21 cellular contexts compared by ENCODE assay signal in genomic region chr13:52096748-52097147, GRCh38. TPM values are rescaled to one million over a fixed set of nuclear protein-coding genes. Genes with fewer than 3 reads are reported as not detected.
DNase-seq lines count a peak whose midpoint lies in the region; ATAC-seq, FAIRE-seq and TF ChIP-seq lines count a peak whose summit lies in the region.
"Had no signal": no experiment of that assay in that cellular context is flagged by ENCODE, and none has a peak within 500 bp of the region (broad histone marks: within the 10 kb centered on the region; RNA-seq: fewer than 3 reads in every experiment).

No MANE protein-coding gene starts in this region.

- H3K23ac ChIP-seq in H1 (ENCODE audit: insufficient read length) = no peak overlapping the region

- H3K56ac ChIP-seq in H1 (replicated peaks; ENCODE audit: insufficient read length, low read depth, low read length) = no peak overlapping the region

- no peak overlapping the region for H2BK15ac ChIP-seq in H1 (ENCODE audit: low read length)

- TF ChIP-seq EP300 in HepG2 (IDR thresholded peaks at IDR 0.05; ENCODE audit: low read depth in 2 of 2, low read length in 2 of 2) (no peak), HepG2 (CRISPR knock-in tag; IDR thresholded peaks at IDR 0.05; ENCODE audit: borderline replicate concordance) (no peak), H1 (IDR thresholded peaks at IDR 0.05; ENCODE audit: borderline replicate concordance in 1 of 2, low read depth in 2 of 2, low read length in 2 of 2) (no peak)

- no peak overlapping the region for H2BK5ac ChIP-seq in H1 (ENCODE audit: low read depth, low read length)

- FAIRE-seq in HepG2 (lab: Jason Lieb, UNC) = no peak
- no peak for FAIRE-seq in H1 (lab: Jason Lieb, UNC)
- FAIRE-seq: A204.1, G401.6, GM12891 had no signal

- no peak for DNase-seq in HepG2 (ENCODE audit: low spot score)
- no peak for DNase-seq in right lobe of liver
- DNase-seq in H1 (ENCODE audit: low read depth in 1 of 2, low spot score in 2 of 2) = no peak
- no peak for DNase-seq in GM19238 (ENCODE audit: insufficient read length, low spot score)
- no peak for DNase-seq in DMS153 (lab: John Stamatoyannopoulos, UW)
- DNase-seq: 8988T; ACHN; BE2C; C1 segment of cervical spinal cord; CD4-positive, alpha-beta memory T cell; CD4-positive, CD25-positive, alpha-beta regulatory T cell; CD8-positive, alpha-beta memory T cell; COR-L47; DMS 273 treated with DMSO at 0.1 percent for 48 hours; DMS79 treated with DMSO at 0.1 percent for 48 hours; GF-D8 had no signal

- H3K4me3 ChIP-seq in HepG2 (replicated peaks in 1 of 3; ENCODE audit: insufficient read depth in 1 of 3, low read depth in 2 of 3, low read length in 3 of 3) = no peak overlapping the region
- H3K4me3 ChIP-seq in right lobe of liver = no peak overlapping the region
- H3K4me3 ChIP-seq in H1 (ENCODE audit: extremely low read depth in 1 of 4, insufficient read depth in 2 of 4, low read depth in 3 of 4, low read length in 4 of 4) = no peak overlapping the region
- H3K4me3 ChIP-seq: BLaER1 had no signal

- H3K9me3 ChIP-seq in HepG2 (ENCODE audit: low read length) (no peaks in the 10 kb centered on the region), right lobe of liver (no peaks in the 10 kb centered on the region), H1 (ENCODE audit: insufficient read depth in 2 of 2, low read depth in 1 of 2, low read length in 1 of 2) (0 out of 4 replicates have a peak, but pooled peaks cover 0 to 2% of the 10 kb centered on the region in 2 experiments)
- H3K9me3 ChIP-seq: BE2C, BLaER1 had no signal

- peak overlapping the region; percentile 9; the same call in 1 of the 2 replicates for H3K4me2 ChIP-seq in HepG2 (ENCODE audit: low read depth, low read length)
- H3K4me2 ChIP-seq in H1 (ENCODE audit: insufficient read depth in 1 of 2, low read depth in 2 of 2, low read length in 2 of 2) = no peak overlapping the region
- H3K4me2 ChIP-seq: BLaER1 had no signal

- H3K27me3 ChIP-seq in HepG2 (ENCODE audit: control insufficient read depth in 1 of 2, insufficient read depth in 2 of 2, low read length in 2 of 2) (no peaks in the 10 kb centered on the region), right lobe of liver (no peaks in the 10 kb centered on the region), H1 (replicated peaks in 1 of 4; ENCODE audit: control insufficient read depth in 3 of 4, extremely low read depth in 1 of 4, insufficient read depth in 3 of 4, low read length in 3 of 4) (no peaks in the 10 kb centered on the region)
- H3K27me3 ChIP-seq: BE2C, BLaER1 had no signal

- no peak overlapping the region for H3K14ac ChIP-seq in H1 (ENCODE audit: insufficient read length)

- no peak overlapping the region for H2BK20ac ChIP-seq in H1 (ENCODE audit: low read length)

- H4K91ac ChIP-seq in H1 (replicated peaks; ENCODE audit: insufficient read length, low read length) = no peak overlapping the region

- H4K20me1 ChIP-seq in HepG2 (ENCODE audit: insufficient read depth, low read length) (no peaks in the 10 kb centered on the region), H1 (replicated peaks in 1 of 2; ENCODE audit: control insufficient read depth in 1 of 2, insufficient read depth in 2 of 2, low read length in 2 of 2) (no peaks in the 10 kb centered on the region)
- H4K20me1 ChIP-seq: BLaER1 had no signal

- no peak overlapping the region for H2BK120ac ChIP-seq in H1 (replicated peaks; ENCODE audit: low read depth, low read length)

- intact Hi-C loops in HepG2 (cut with micrococcal nuclease; ENCODE audit: unreplicated experiment) = no loop called here
- intact Hi-C loops in right lobe of liver (cut with DNase I) = no loop called here

- in situ Hi-C loops in HepG2 (cut with HindIII; ENCODE audit: extremely low pct_ligation_motif_present, low pct_unique_long_range_greater_than_20kb) = no loop called here

- POLR2A ChIA-PET in HepG2 (lab: Yijun Ruan, JAX) = interaction anchor here (1.2 kb wide), 1 partner anchor 25 kb away, joined by 3 read pairs; no protein-coding TSS in a partner anchor
- POLR2A ChIA-PET in H1 (lab: Charles Lee; ENCODE audit: partially characterized antibody) = interaction anchor here (1.3 kb wide), 1 partner anchor 10 kb away, joined by 3 read pairs; no protein-coding TSS in a partner anchor

- H3K18ac ChIP-seq in H1 (ENCODE audit: extremely low read depth, low read length) = no peak overlapping the region

- H3K23me2 ChIP-seq in H1 (ENCODE audit: low read depth, low read length) = no peaks in the 10 kb centered on the region

- H2BK12ac ChIP-seq in H1 (ENCODE audit: low read depth, low read length) = no peak overlapping the region

- no peak overlapping the region for H2AK5ac ChIP-seq in H1 (ENCODE audit: low read depth, low read length)

- H3K9ac ChIP-seq in HepG2 (ENCODE audit: insufficient read depth, low read depth, low read length) (no peak overlapping the region), H1 (replicated peaks in 1 of 4; ENCODE audit: extremely low read depth in 1 of 4, low read depth in 3 of 4, low read length in 3 of 4) (no peak overlapping the region)
- H3K9ac ChIP-seq: BLaER1 had no signal

- H3K27ac ChIP-seq in HepG2 (ENCODE audit: extremely low read length, insufficient read depth, low read length) (no peak overlapping the region), right lobe of liver (no peak overlapping the region), H1 (ENCODE audit: low read depth, low read length) (no peak overlapping the region)
- H3K27ac ChIP-seq: BLaER1 had no signal

- 94% methylated on average over 2 of the region's 3 CpGs for WGBS in HepG2 (ENCODE audit: low lambda C conversion rate)
- no CpG with 5 or more reads among the region's 3 CpGs for WGBS in right lobe of liver (ENCODE audit: insufficient coverage, low coverage, low lambda C conversion rate, missing lambda C conversion rate)
- 87% methylated on average over 3 of the region's 3 CpGs; no CpG with 5 or more reads in 1 of the 2 experiments for WGBS in H1 (ENCODE audit: extremely low coverage in 1 of 2, insufficient coverage in 1 of 2, insufficient read length in 1 of 2, insufficient replicate concordance in 2 of 2, low coverage in 1 of 2, low lambda C conversion rate in 2 of 2, missing lambda C conversion rate in 1 of 2), 2 experiments

- H3K79me2 ChIP-seq in HepG2 (ENCODE audit: insufficient read depth, low read length) = no peaks in the 10 kb centered on the region
- H3K79me2 ChIP-seq in H1 (ENCODE audit: control insufficient read depth in 1 of 2, insufficient read depth in 2 of 2, low read length in 2 of 2) = no peaks in the 10 kb centered on the region

- no peak overlapping the region for H3K4ac ChIP-seq in H1 (replicated peaks; ENCODE audit: insufficient read length, low read depth, low read length)

- TF ChIP-seq POLR2A in HepG2 (IDR thresholded peaks at IDR 0.05; ENCODE audit: insufficient read depth in 1 of 2, low read depth in 2 of 2, low read length in 2 of 2) (no peak), right lobe of liver (IDR thresholded peaks at IDR 0.05) (no peak), H1 (IDR thresholded peaks at IDR 0.05; ENCODE audit: control extremely low read depth in 1 of 2, low read depth in 2 of 2, low read length in 2 of 2) (no peak)

- CTCF ChIA-PET in HepG2 (lab: Yijun Ruan, JAX; ENCODE audit: low intra/inter-chr PET ratio, low total read pairs) = no interaction called here
- CTCF ChIA-PET in H1 (lab: Charles Lee; ENCODE audit: partially characterized antibody) = interaction anchor here (0.9 to 1.0 kb wide), 2 partner anchors 9 to 183 kb away, joined by 3 read pairs; no protein-coding TSS in a partner anchor

- H2AFZ ChIP-seq in HepG2 (ENCODE audit: low read length) = no peak overlapping the region
- peak overlapping the region; percentile 62; the same call in 1 of the 2 replicates for H2AFZ ChIP-seq in H1 (ENCODE audit: low read length)

- H3K4me1 ChIP-seq in HepG2 (ENCODE audit: insufficient read depth, low read length) (peaks cover 21% of the 10 kb centered on the region), right lobe of liver (no peaks in the 10 kb centered on the region), H1 (replicated peaks in 1 of 4; ENCODE audit: control insufficient read depth in 3 of 4, insufficient read depth in 4 of 4, low read length in 3 of 4) (no peaks in the 10 kb centered on the region)
- H3K4me1 ChIP-seq: BE2C, BLaER1 had no signal

- BruUV-seq in HepG2 (replicated peaks; lab: Mats Ljungman, UMichigan) = no TSS peak

- no peak overlapping the region for H4K5ac ChIP-seq in H1 (ENCODE audit: insufficient read length, low read depth, low read length)

- ATAC-seq in HepG2 (peak; percentile 70), right lobe of liver (no peak)

- no peaks in the 10 kb centered on the region for H3K79me1 ChIP-seq in H1 (ENCODE audit: low read depth, low read length)

- H3K36me3 ChIP-seq in HepG2 (replicated peaks in 1 of 2; ENCODE audit: control insufficient read depth in 1 of 2, insufficient read depth in 2 of 2, low read length in 2 of 2) (no peaks in the 10 kb centered on the region), right lobe of liver (no peaks in the 10 kb centered on the region), H1 (ENCODE audit: control insufficient read depth in 2 of 4, insufficient read depth in 4 of 4, low read length in 3 of 4) (no peaks in the 10 kb centered on the region)
- H3K36me3 ChIP-seq: BE2C, BLaER1 had no signal

- TF ChIP-seq RAD21 in HepG2 (CRISPR knock-in tag; IDR thresholded peaks at IDR 0.05) (no peak), H1 (IDR thresholded peaks at IDR 0.05 in 1 of 2, conservative IDR thresholded peaks at IDR 0.05 in 1 of 2; ENCODE audit: low read depth in 2 of 2, low read length in 2 of 2) (no peak)

- H4K8ac ChIP-seq in H1 (ENCODE audit: extremely low read depth, insufficient read depth, low read length) = no peak overlapping the region; the same call in 1 of the 2 replicates

- no peak for TF ChIP-seq CTCF in HepG2 (CRISPR knock-in tag; IDR thresholded peaks at IDR 0.05)
- TF ChIP-seq CTCF in right lobe of liver (IDR thresholded peaks at IDR 0.05) = no peak
- TF ChIP-seq CTCF in H1 (IDR thresholded peaks at IDR 0.05; ENCODE audit: control extremely low read depth in 1 of 3, insufficient read depth in 1 of 3, low read depth in 1 of 3, low read length in 3 of 3) = no peak

RNA-seq across cellular contexts. Expression of gene NEK5, which starts 32.1 kb away (rescaled TPM):
- total RNA-seq in HepG2 (2016; rRNA removed; fragmentation: Illumina TruSeq; extraction: Trizol) = 0.21 and 0.22 TPM in 2 replicates
- total RNA-seq in HepG2 (2016; cell fraction: cytosol; rRNA removed; fragmentation: Illumina TruSeq; extraction: Trizol; ENCODE audit: low read depth) = 0.18 TPM in 1 of 2 replicates, not detected in the other
- total RNA-seq in HepG2 (2016; cell fraction: insoluble cytoplasmic fraction; rRNA removed; fragmentation: Illumina TruSeq; extraction: Trizol) = 0.19 and 0.21 TPM in 2 replicates
- total RNA-seq in HepG2 (2016; cell fraction: membrane; rRNA removed; fragmentation: Illumina TruSeq; extraction: Trizol) = 0.07 and 0.12 TPM in 2 replicates
- total RNA-seq in HepG2 (2016; cell fraction: nucleus; rRNA removed; fragmentation: Illumina TruSeq; extraction: Trizol) = 0.16 and 0.28 TPM in 2 replicates
- 0.09 and 0.12 TPM in 2 replicates for polyA plus RNA-seq in HepG2 (2011; rRNA removed)
- 0.01 and 0.05 TPM in 2 replicates for polyA plus RNA-seq in HepG2 (2011; cell fraction: cytosol; rRNA removed)
- polyA plus RNA-seq in HepG2 (2011; cell fraction: nucleus; rRNA removed) = 0.19 TPM in 2 replicates
- polyA plus RNA-seq in HepG2 (2012) = 0.24 and 0.25 TPM in 2 replicates
- not detected in 2 replicates for polyA plus RNA-seq in HepG2 (2016; cell fraction: cytosol; fragmentation: Illumina TruSeq; extraction: Trizol; ENCODE audit: low read depth)
- 0.09 and 0.19 TPM in 2 replicates for polyA plus RNA-seq in HepG2 (2016; cell fraction: insoluble cytoplasmic fraction; fragmentation: Illumina TruSeq; extraction: Trizol; ENCODE audit: low read depth)
- 0.07 TPM in 1 of 2 replicates, not detected in the other for polyA plus RNA-seq in HepG2 (2016; cell fraction: membrane; fragmentation: Illumina TruSeq; extraction: Trizol; ENCODE audit: low read depth)
- 0.37 and 0.72 TPM in 2 replicates for polyA plus RNA-seq in HepG2 (2016; cell fraction: nucleus; fragmentation: Illumina TruSeq; extraction: Trizol; ENCODE audit: insufficient read depth, low read depth)
- polyA minus RNA-seq in HepG2 (2011; rRNA and poly(A)+ RNA removed; ENCODE audit: low replicate concordance) = 0.10 TPM in 1 of 2 replicates, not detected in the other
- not detected in 2 replicates for polyA minus RNA-seq in HepG2 (2011; cell fraction: cytosol; rRNA and poly(A)+ RNA removed)
- 0.26 and 0.37 TPM in 2 replicates for polyA minus RNA-seq in HepG2 (2011; cell fraction: nucleus; rRNA and poly(A)+ RNA removed)
- under 1 TPM in 1 of 6 experiments, not detected in 5; 0.06 TPM for total RNA-seq in right lobe of liver
- total RNA-seq in H1 (2021; fragmentation: NEBNext Ultra II Directional; extraction: Animal tissue kit (Norgen Biotek cat#: 25700)) = 0.27 and 0.35 TPM in 2 replicates
- polyA plus RNA-seq in H1 (2011; rRNA removed) = 0.12 and 0.17 TPM in 2 replicates
- polyA plus RNA-seq in H1 (2011; cell fraction: cytosol; rRNA removed) = 0.21 TPM
- 0.20 TPM for polyA plus RNA-seq in H1 (2011; cell fraction: nucleus; rRNA removed)
- polyA plus RNA-seq in H1 (2012, experiment 1 of 2) = 0.25 to 0.72 TPM (median 0.36 TPM) in 4 replicates
- polyA plus RNA-seq in H1 (2012, experiment 2 of 2) = not detected
- polyA plus RNA-seq in H1 (2013, experiment 1 of 2) = 0.36 TPM
- polyA plus RNA-seq in H1 (2013, experiment 2 of 2) = 0.39 TPM
- 0.10 and 0.13 TPM in 2 replicates for polyA minus RNA-seq in H1 (2011; rRNA and poly(A)+ RNA removed)
- not detected for polyA minus RNA-seq in H1 (2011; cell fraction: cytosol; rRNA and poly(A)+ RNA removed)
- polyA minus RNA-seq in H1 (2011; cell fraction: nucleus; rRNA and poly(A)+ RNA removed) = 0.50 TPM
- total RNA-seq: A673; CD4-positive, alpha-beta memory T cell; CD4-positive, CD25-positive, alpha-beta regulatory T cell; CD8-positive, alpha-beta memory T cell had no signal
